In the genomic region with DNA sequence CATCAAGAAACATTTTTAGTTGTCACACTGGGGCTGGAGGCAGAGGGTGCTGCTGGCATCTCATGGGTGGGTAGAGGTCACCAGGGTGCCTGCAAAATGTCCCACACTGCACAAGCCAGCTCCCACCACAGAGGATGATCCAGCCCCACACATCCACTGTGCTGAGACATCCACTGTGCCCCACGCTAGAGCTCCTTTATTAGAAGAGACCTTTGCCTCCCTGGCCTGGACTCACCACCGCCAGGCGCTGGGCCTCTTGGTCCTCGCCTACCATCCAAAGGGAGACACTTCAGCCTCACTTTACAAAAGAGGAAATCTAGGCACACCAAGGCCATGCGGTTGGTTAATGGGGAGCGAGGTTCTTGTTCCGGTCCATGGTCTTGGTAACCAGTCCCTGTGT, we compare ENCODE assay signal across 19 cellular contexts. TPM values are rescaled to one million over a fixed set of nuclear protein-coding genes. Genes with fewer than 3 reads are reported as not detected.
DNase-seq lines count a peak whose midpoint lies in the region; ATAC-seq and TF ChIP-seq lines count a peak whose summit lies in the region.
"Had no signal": no experiment of that assay in that cellular context is flagged by ENCODE, and none has a peak within 500 bp of the region (broad histone marks: within the 10 kb centered on the region; RNA-seq: fewer than 3 reads in every experiment).

No MANE protein-coding gene starts in this region.

- no peak overlapping the region for H3K23ac ChIP-seq in IMR-90 (ENCODE audit: low read depth, low read length)

- no peak overlapping the region for H3K18ac ChIP-seq in IMR-90 (ENCODE audit: low read depth, low read length)

- H3K56ac ChIP-seq in IMR-90 (ENCODE audit: extremely low read depth, insufficient read depth, low read length), result no peak overlapping the region

- H4K8ac ChIP-seq in IMR-90 (ENCODE audit: low read depth in 2 of 2, low read length in 2 of 2), result no peak overlapping the region

- H3K4me3 ChIP-seq in BLaER1 treated with 17β-estradiol and CSF1 and Interleukin-3, amounts not matched to agents 10 nM and 100 nM, result no peak overlapping the region; a peak in 1 of 20 replicates
- H3K4me3 ChIP-seq in IMR-90 (ENCODE audit: insufficient read depth, low read depth, low read length) (no peak overlapping the region), endodermal cell (ENCODE audit: low read length) (no peak overlapping the region), sigmoid colon (no peak overlapping the region)

- peaks cover 0 to 46% (median 8%) of the 10 kb centered on the region in 11 experiments; a peak in 12 of 22 replicates for H4K20me1 ChIP-seq in BLaER1 treated with 17β-estradiol and CSF1 and Interleukin-3, amounts not matched to agents 10 nM and 100 nM
- no peaks in the 10 kb centered on the region for H4K20me1 ChIP-seq in IMR-90 (ENCODE audit: insufficient read depth, low read length)

- intact Hi-C loops in IMR-90 (cut with micrococcal nuclease), result loop anchor here (5.0 kb wide), 2 partner anchors 137 to 157 kb away; no protein-coding TSS in a partner anchor
- intact Hi-C loops in sigmoid colon (cut with DNase I), result no loop called here

- in situ Hi-C loops in IMR-90 (cut with MboI; ENCODE audit: low sequenced_read_pairs), result no loop called here

- H3K14ac ChIP-seq in IMR-90 (replicated peaks; ENCODE audit: low read depth, low read length), result no peak overlapping the region

- no peak overlapping the region for H3K4ac ChIP-seq in IMR-90 (ENCODE audit: low read depth, low read length)

- H3K9ac ChIP-seq in BLaER1 treated with 17β-estradiol and CSF1 and Interleukin-3, amounts not matched to agents 10 nM and 100 nM, result peak overlapping the region in 1 of 11 experiments; percentile 27; a peak in 3 of 22 replicates
- H3K9ac ChIP-seq in IMR-90 (ENCODE audit: low read depth, low read length), result no peak overlapping the region
- no peak overlapping the region for H3K9ac ChIP-seq in endodermal cell (ENCODE audit: extremely low read depth, low read length, poor library complexity, severe bottlenecking)

- no peak overlapping the region for H2BK5ac ChIP-seq in IMR-90 (ENCODE audit: low read depth, low read length, poor library complexity, severe bottlenecking)

- peaks cover 2 to 9% of the 10 kb centered on the region in 2 experiments; a peak in 2 of 4 replicates for H3K79me1 ChIP-seq in IMR-90 (ENCODE audit: low read depth in 1 of 2, low read length in 2 of 2)

- ATAC-seq in IMR-90 (ENCODE audit: low read depth) (no peak), HG02970 (IDR thresholded peaks at IDR 0.05; ENCODE audit: low FRiP score, unreplicated experiment) (no peak), HG02938 (IDR thresholded peaks at IDR 0.05; ENCODE audit: unreplicated experiment) (no peak)

- TF ChIP-seq POLR2A in IMR-90 (IDR thresholded peaks at IDR 0.05; ENCODE audit: low read depth, low read length) (no peak), sigmoid colon (IDR thresholded peaks at IDR 0.05) (no peak)

- H4K5ac ChIP-seq in IMR-90 (ENCODE audit: low read depth, low read length), result no peak overlapping the region

- H3K9me3 Mint-ChIP-seq in endodermal cell, result no peaks in the 10 kb centered on the region
- H3K9me3 Mint-ChIP-seq: CD4-positive, alpha-beta T cell had no signal

- peaks cover 38 to 78% (median 65%) of the 10 kb centered on the region in 10 experiments for H3K4me1 ChIP-seq in BLaER1 treated with 17β-estradiol and CSF1 and Interleukin-3, amounts not matched to agents 10 nM and 100 nM
- peaks cover 9% of the 10 kb centered on the region for H3K4me1 ChIP-seq in IMR-90 (ENCODE audit: control insufficient read depth, insufficient read depth, low read length)
- H3K4me1 ChIP-seq in endodermal cell (ENCODE audit: control insufficient read depth, insufficient read depth, low read length), result no peaks in the 10 kb centered on the region
- peaks cover 0 to 7% (median 6%) of the 10 kb centered on the region in 4 donors for H3K4me1 ChIP-seq in sigmoid colon

- no peak overlapping the region for H4K91ac ChIP-seq in IMR-90 (ENCODE audit: insufficient read depth, low read depth, low read length)

- H3K27me3 ChIP-seq in BLaER1 treated with 17β-estradiol and CSF1 and Interleukin-3, amounts not matched to agents 10 nM and 100 nM, result peaks cover 40 to 73% (median 44%) of the 10 kb centered on the region in 11 experiments
- no peaks in the 10 kb centered on the region; the same call in 1 of the 2 replicates for H3K27me3 ChIP-seq in IMR-90 (ENCODE audit: control insufficient read depth, insufficient read depth, low read length)
- peaks cover 92% of the 10 kb centered on the region for H3K27me3 ChIP-seq in endodermal cell (ENCODE audit: control insufficient read depth, insufficient read depth, low read length, poor library complexity, severe bottlenecking)
- peaks cover 9 to 66% (median 42%) of the 10 kb centered on the region in 3 donors for H3K27me3 ChIP-seq in sigmoid colon

- peak overlapping the region in 9 of 11 experiments; percentile 80 to 98 (median 88); a peak in 19 of 22 replicates for H3K4me2 ChIP-seq in BLaER1 treated with 17β-estradiol and CSF1 and Interleukin-3, amounts not matched to agents 10 nM and 100 nM
- no peak overlapping the region for H3K4me2 ChIP-seq in IMR-90 (ENCODE audit: low read depth, low read length)

- TF ChIP-seq RAD21 in IMR-90 (IDR thresholded peaks at IDR 0.05; ENCODE audit: low read length), result no peak

- no peak overlapping the region for H2BK15ac ChIP-seq in IMR-90 (ENCODE audit: low read depth, low read length)

- no peak overlapping the region for H2BK20ac ChIP-seq in IMR-90 (ENCODE audit: low read depth, low read length)

- no peak overlapping the region for H3K27ac Mint-ChIP-seq in endodermal cell
- H3K27ac Mint-ChIP-seq: CD4-positive, alpha-beta T cell had no signal

- DNase-seq in IMR-90 (no peak), endodermal cell (peak; percentile 37), sigmoid colon (peak; percentile 28)
- DNase-seq in activated CD4-positive, CD25-positive, alpha-beta regulatory T cell (lab: John Stamatoyannopoulos, UW), result no peak
- DNase-seq: ACHN; AML-193; CD4-positive, alpha-beta T cell; KG1; NCI-H1105 treated with DMSO at 0.1 percent for 48 hours; NCI-H1694; NCI-H2081 treated with DMSO at 0.1 percent for 48 hours; NCI-H510A treated with DMSO at 0.1 percent for 48 hours; NCI-H82; OCI-M1; SIG-M5 had no signal

- POLR2A ChIA-PET in IMR-90 (lab: Charles Lee; ENCODE audit: unreplicated experiment), result no interaction called here

- BruUV-seq in IMR-90 (replicated peaks; lab: Mats Ljungman, UMichigan), result no TSS peak

- H3K4me3 Mint-ChIP-seq in endodermal cell, result no peak overlapping the region
- H3K4me3 Mint-ChIP-seq: CD4-positive, alpha-beta T cell had no signal

- no peak overlapping the region for H2AK9ac ChIP-seq in IMR-90 (replicated peaks; ENCODE audit: low read depth, low read length, poor library complexity)

- WGBS in IMR-90 (ENCODE audit: extremely low coverage in 2 of 2, insufficient read length in 1 of 2), 2 experiments, result 89% methylated on average over 4 of the region's 7 CpGs; no CpG with 5 or more reads in 1 of the 2 experiments
- WGBS in endodermal cell (ENCODE audit: insufficient coverage in 1 of 2, insufficient read length in 1 of 2), 2 experiments, result 91 to 97% methylated on average over 6 to 7 of the region's 7 CpGs
- 93 to 94% methylated on average over 7 of the region's 7 CpGs for WGBS in sigmoid colon, 2 donors

- dilution Hi-C loops in IMR-90 (cut with HindIII; ENCODE audit: low sequenced_read_pairs, unreplicated experiment), result no loop called here

- CTCF ChIA-PET in IMR-90 (lab: Yijun Ruan, JAX), result interaction anchor here (1.7 kb wide), 1 partner anchor 8 kb away, joined by 6 read pairs; no protein-coding TSS in a partner anchor

- no peaks in the 10 kb centered on the region for H3K36me3 ChIP-seq in BLaER1 treated with 17β-estradiol and CSF1 and Interleukin-3, amounts not matched to agents 10 nM and 100 nM
- no peaks in the 10 kb centered on the region for H3K36me3 ChIP-seq in IMR-90 (ENCODE audit: control insufficient read depth, insufficient read depth, low read length)
- H3K36me3 ChIP-seq in endodermal cell (ENCODE audit: control insufficient read depth, insufficient read depth, low read length), result no peaks in the 10 kb centered on the region
- H3K36me3 ChIP-seq in sigmoid colon, result no peaks in the 10 kb centered on the region

- H3K27me3 Mint-ChIP-seq in endodermal cell (ENCODE audit: insufficient read depth), result peaks cover 73% of the 10 kb centered on the region

- TF ChIP-seq CTCF in IMR-90 (conservative IDR thresholded peaks at IDR 0.05; ENCODE audit: low read depth, low read length) (no peak), endodermal cell (conservative IDR thresholded peaks at IDR 0.05) (no peak), sigmoid colon (IDR thresholded peaks at IDR 0.05) (no peak)

- 0 out of 2 replicates have a peak overlapping the region, but pooled peaks have one; percentile 24 for H2AK5ac ChIP-seq in IMR-90 (ENCODE audit: low read depth, low read length)

- peaks cover 15% of the 10 kb centered on the region for H3K4me1 Mint-ChIP-seq in endodermal cell

- TF ChIP-seq EP300 in sigmoid colon (IDR thresholded peaks at IDR 0.05), result no peak

- no peaks in the 10 kb centered on the region for H3K9me3 ChIP-seq in BLaER1 treated with 17β-estradiol and CSF1 and Interleukin-3, amounts not matched to agents 10 nM and 100 nM (replicated peaks in 1 of 11)
- H3K9me3 ChIP-seq in IMR-90 (ENCODE audit: control insufficient read depth, insufficient read depth, low read length) (no peaks in the 10 kb centered on the region), endodermal cell (ENCODE audit: control insufficient read depth, low read length) (no peaks in the 10 kb centered on the region), sigmoid colon (no peaks in the 10 kb centered on the region)
- H3K9me3 ChIP-seq: Caco-2 had no signal

- H3K27ac ChIP-seq in BLaER1 treated with 17β-estradiol and CSF1 and Interleukin-3, amounts not matched to agents 10 nM and 100 nM, result peak overlapping the region in 1 of 11 experiments; percentile 82; a peak in 1 of 22 replicates
- H3K27ac ChIP-seq in IMR-90 (ENCODE audit: insufficient read depth, low read length), result no peak overlapping the region
- H3K27ac ChIP-seq in endodermal cell (ENCODE audit: low read depth, low read length), result no peak overlapping the region
- no peak overlapping the region for H3K27ac ChIP-seq in sigmoid colon

- no peak overlapping the region for H2BK120ac ChIP-seq in IMR-90 (ENCODE audit: low read depth, low read length)

- peak overlapping the region; percentile 8 for H2AFZ ChIP-seq in IMR-90 (replicated peaks; ENCODE audit: low read length, poor library complexity)

- no peaks in the 10 kb centered on the region for H3K9me1 ChIP-seq in IMR-90 (ENCODE audit: insufficient read depth, low read length)

- no peaks in the 10 kb centered on the region for H3K36me3 Mint-ChIP-seq in endodermal cell (ENCODE audit: low read depth)

RNA-seq across cellular contexts. Expression of a gene that starts 3.4 kb away (rescaled TPM):
- total RNA-seq in IMR-90 (2012; rRNA removed), result 4.1 and 4.4 TPM in 2 replicates
- polyA plus RNA-seq in IMR-90 (2012; rRNA removed), result 8.0 and 10.7 TPM in 2 replicates
- 3.8 and 9.8 TPM in 2 replicates for polyA plus RNA-seq in IMR-90 (2012; cell fraction: cytosol; rRNA removed)
- polyA plus RNA-seq in IMR-90 (2012; cell fraction: nucleus; rRNA removed; ENCODE audit: low replicate concordance), result 20.0 and 34.3 TPM in 2 replicates
- total RNA-seq in endodermal cell, result 1 to 10 TPM; 3.0 to 7.7 TPM
- polyA plus RNA-seq in endodermal cell (2013, experiment 1 of 2), result 1.1 TPM
- 0.62 TPM for polyA plus RNA-seq in endodermal cell (2013, experiment 2 of 2)
- 10 to 100 TPM; 17.4 to 33.9 (median 20.2) TPM for total RNA-seq in sigmoid colon
- 1 to 10 TPM in 2 of 3 donors, under 1 TPM in 1; 0.60 to 5.7 (median 3.0) TPM for polyA plus RNA-seq in sigmoid colon
- total RNA-seq: CD4-positive, alpha-beta T cell had no signal

Comparison
In these comparisons a context has a peak if more than half of its experiments do, and no peak if none do; other contexts are left out.
1. DNase-seq: peak in endodermal cell (single experiment) and sigmoid colon (single experiment); none in IMR-90 (single experiment) and activated CD4-positive, CD25-positive, alpha-beta regulatory T cell (0 of 4).